In genomic region chr10:109993551-109993950, GRCh38 we compare ENCODE assay signal across 18 cellular contexts.
"Had no signal": no experiment of that assay in that cellular context is flagged by ENCODE, and none has a peak within 500 bp of the region (broad histone marks: within the 10 kb centered on the region; RNA-seq: fewer than 3 reads in every experiment).

No MANE protein-coding gene starts in this region.

- H3K9me3 Mint-ChIP-seq: activated T-cell treated with anti-CD3 and anti-CD28 coated beads, Interleukin-2, amount 50 U/mL, for 24 hours; activated T-helper 2 cell treated with anti-CD3 and anti-CD28 coated beads, Interferon-gamma antibody, Interleukin-2, Interleukin-4, amounts not matched to agents 10 μg/mL and 5 μg/mL and 100 μg/mL, durations not matched to agents 14 hours and 24 hours and 36 hours; immature natural killer cell; natural killer cell had no signal

- H3K4me1 Mint-ChIP-seq: natural killer cell had no signal

- H3K27me3 ChIP-seq: heart right ventricle, spleen had no signal

- H3K4me3 ChIP-seq: coronary artery, heart right ventricle, spleen had no signal

- H3K4me3 Mint-ChIP-seq: activated CD4-positive, alpha-beta memory T cell treated with anti-CD3 and anti-CD28 coated beads, Interleukin-2, amount 10 ng/mL, durations not matched to agents 7 days and 5 days; activated naive CD8-positive, alpha-beta T cell treated with anti-CD3 and anti-CD28 coated beads, Interleukin-2, amount 10 ng/mL, durations not matched to agents 7 days and 5 days; activated T-cell treated with anti-CD3 and anti-CD28 coated beads, Interleukin-2, amount 50 U/mL, for 24 hours; immature natural killer cell; memory B cell; natural killer cell; stimulated activated naive B cell treated with anti-CD40 and anti-IgM and Interleukin-4, amounts not matched to agents 10 μg/mL and 1 μg/mL and 100 μg/mL, for 72 hours had no signal

- H3K27me3 Mint-ChIP-seq: activated T-cell treated with anti-CD3 and anti-CD28 coated beads, Interleukin-2, amount 50 U/mL, for 24 hours; memory B cell; stimulated activated naive B cell treated with anti-CD40 and anti-IgM and Interleukin-4, amounts not matched to agents 10 μg/mL and 1 μg/mL and 100 μg/mL, for 72 hours had no signal

- H3K27ac Mint-ChIP-seq: activated CD4-positive, alpha-beta memory T cell treated with anti-CD3 and anti-CD28 coated beads, Interleukin-2, amount 10 ng/mL, durations not matched to agents 7 days and 5 days; activated naive CD8-positive, alpha-beta T cell treated with anti-CD3 and anti-CD28 coated beads, Interleukin-2, amount 10 ng/mL, durations not matched to agents 7 days and 5 days; activated T-cell treated with anti-CD3 and anti-CD28 coated beads, Interleukin-2, amount 50 U/mL, for 24 hours; activated T-helper 2 cell treated with anti-CD3 and anti-CD28 coated beads, Interferon-gamma antibody, Interleukin-2, Interleukin-4, amounts not matched to agents 10 μg/mL and 5 μg/mL and 100 μg/mL, durations not matched to agents 14 hours and 24 hours and 36 hours; immature natural killer cell; memory B cell; natural killer cell; stimulated activated naive B cell treated with anti-CD40 and anti-IgM and Interleukin-4, amounts not matched to agents 10 μg/mL and 1 μg/mL and 100 μg/mL, for 72 hours had no signal

- ATAC-seq: esophagus mucosa; heart right ventricle; natural killer cell; sciatic nerve; stimulated activated naive B cell treated with anti-CD40 and anti-IgM and Interleukin-4, amounts not matched to agents 10 μg/mL and 1 μg/mL and 100 μg/mL, for 72 hours had no signal

- DNase-seq: activated CD4-positive, alpha-beta memory T cell treated with anti-CD3 and anti-CD28 coated beads, Interleukin-2, amount 10 ng/mL, durations not matched to agents 7 days and 5 days; activated CD4-positive, alpha-beta T cell treated with anti-CD3 and anti-CD28 coated beads for 4 hours; activated naive CD4-positive, alpha-beta T cell treated with Interleukin-2 at 50 U/mL for 16 hours; activated naive CD8-positive, alpha-beta T cell treated with anti-CD3 and anti-CD28 coated beads, Interleukin-2, amount 10 ng/mL, durations not matched to agents 7 days and 5 days; activated T-cell treated with anti-CD3 and anti-CD28 coated beads, Interleukin-2, amount 50 U/mL, for 24 hours; heart right ventricle; immature natural killer cell; natural killer cell; spleen; stimulated activated CD4-positive, alpha-beta T cell treated with anti-CD3 and anti-CD28 coated beads, Interleukin-4, amount 100 ng/mL, for 4 hours; stimulated activated naive B cell treated with anti-CD40 and anti-IgM and Interleukin-4, amounts not matched to agents 10 μg/mL and 1 μg/mL and 100 μg/mL, for 72 hours; SW 1271; T-helper 2 cell had no signal

- H3K36me3 Mint-ChIP-seq: activated naive CD8-positive, alpha-beta T cell treated with anti-CD3 and anti-CD28 coated beads, Interleukin-2, amount 10 ng/mL, durations not matched to agents 7 days and 5 days; immature natural killer cell; memory B cell; natural killer cell had no signal

- H3K36me3 ChIP-seq: heart right ventricle, spleen had no signal

- H3K9me3 ChIP-seq: heart right ventricle, spleen had no signal
